23 cellular contexts compared by ENCODE assay signal in the genomic region with DNA sequence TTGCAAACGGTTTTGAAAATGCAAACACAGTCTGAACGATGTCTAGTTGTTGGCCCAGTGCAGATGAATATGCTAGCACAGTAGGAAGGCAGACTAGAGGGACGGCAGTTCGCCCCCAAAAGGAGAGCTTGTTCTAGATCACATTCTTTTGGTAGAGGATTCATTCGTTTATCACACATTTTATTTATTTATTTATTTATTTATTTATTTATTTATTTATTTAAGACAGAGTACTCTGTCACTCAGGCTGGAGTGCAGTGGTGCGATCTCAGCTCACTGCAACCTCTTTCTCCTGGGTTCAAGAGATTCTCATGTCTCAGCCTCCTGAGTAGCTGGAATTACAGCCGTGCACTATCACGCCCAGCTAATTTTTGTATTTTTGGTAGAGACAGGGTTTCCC. TPM values are rescaled to one million over a fixed set of nuclear protein-coding genes. Genes with fewer than 3 reads are reported as not detected.
A peak's percentile ranks its signal among the peaks of the same experiment; 100 is the strongest.
DNase-seq lines count a peak whose midpoint lies in the region; ATAC-seq lines count a peak whose summit lies in the region.
"Had no signal": no experiment of that assay in that cellular context is flagged by ENCODE, and none has a peak within 500 bp of the region (broad histone marks: within the 10 kb centered on the region; RNA-seq: fewer than 3 reads in every experiment).

No MANE protein-coding gene starts in this region.

- H3K36me3 Mint-ChIP-seq in stimulated activated naive CD8-positive, alpha-beta T cell treated with anti-CD3 and anti-CD28 coated beads, Interleukin-15, Interleukin-2, amounts not matched to agents 100 ng/mL and 50 ng/mL, for 24 hours (ENCODE audit: low read depth): peaks cover 5% of the 10 kb centered on the region
- peaks cover 16% of the 10 kb centered on the region for H3K36me3 Mint-ChIP-seq in activated naive CD8-positive, alpha-beta T cell treated with anti-CD3 and anti-CD28 coated beads for 36 hours

- H3K9me3 Mint-ChIP-seq in stimulated activated naive CD8-positive, alpha-beta T cell treated with anti-CD3 and anti-CD28 coated beads, Interleukin-15, Interleukin-2, amounts not matched to agents 100 ng/mL and 50 ng/mL, for 24 hours: peaks cover 8% of the 10 kb centered on the region
- peaks cover 0 to 8% of the 10 kb centered on the region in 2 donors for H3K9me3 Mint-ChIP-seq in stimulated activated naive CD8-positive, alpha-beta T cell treated with anti-CD3 and anti-CD28 coated beads, Interleukin-15, amount 100 ng/mL, for 72 hours
- peaks cover 9% of the 10 kb centered on the region for H3K9me3 Mint-ChIP-seq in activated naive CD8-positive, alpha-beta T cell treated with anti-CD3 and anti-CD28 coated beads for 36 hours

- peaks cover 98% of the 10 kb centered on the region for H3K4me1 Mint-ChIP-seq in stimulated activated naive CD8-positive, alpha-beta T cell treated with anti-CD3 and anti-CD28 coated beads, Interleukin-15, Interleukin-2, amounts not matched to agents 100 ng/mL and 50 ng/mL, for 24 hours (ENCODE audit: low read depth)
- H3K4me1 Mint-ChIP-seq in stimulated activated naive CD8-positive, alpha-beta T cell treated with anti-CD3 and anti-CD28 coated beads, Interleukin-15, amount 100 ng/mL, for 72 hours: peaks cover 92% of the 10 kb centered on the region
- H3K4me1 Mint-ChIP-seq in activated naive CD8-positive, alpha-beta T cell treated with anti-CD3 and anti-CD28 coated beads for 36 hours: peaks cover 93% of the 10 kb centered on the region

- no peaks in the 10 kb centered on the region for H3K27me3 Mint-ChIP-seq in stimulated activated naive CD8-positive, alpha-beta T cell treated with anti-CD3 and anti-CD28 coated beads, Interleukin-15, Interleukin-2, amounts not matched to agents 100 ng/mL and 50 ng/mL, for 24 hours
- H3K27me3 Mint-ChIP-seq in stimulated activated naive CD8-positive, alpha-beta T cell treated with anti-CD3 and anti-CD28 coated beads, Interleukin-15, amount 100 ng/mL, for 72 hours: no peaks in the 10 kb centered on the region
- no peaks in the 10 kb centered on the region for H3K27me3 Mint-ChIP-seq in activated naive CD8-positive, alpha-beta T cell treated with anti-CD3 and anti-CD28 coated beads for 36 hours

- DNase-seq in stimulated activated naive CD8-positive, alpha-beta T cell treated with anti-CD3 and anti-CD28 coated beads, Interleukin-15, amount 100 ng/mL, for 72 hours: no peak
- DNase-seq in NAMALWA (ENCODE audit: low spot score): peak; percentile 36
- DNase-seq in activated naive CD8-positive, alpha-beta T cell treated with anti-CD3 and anti-CD28 coated beads for 36 hours: no peak
- no peak for DNase-seq in head of caudate nucleus
- DNase-seq in activated CD8-positive, alpha-beta memory T cell treated with anti-CD3 and anti-CD28 coated beads, Interleukin-2, amount 50 U/mL, for 4 hours: no peak
- DNase-seq in activated CD4-positive, alpha-beta T cell treated with anti-CD3 and anti-CD28 coated beads for 1 hour: no peak
- DNase-seq: Calu3, DMS79 treated with DMSO at 0.1 percent for 48 hours, Karpas-422, NCI-H1092 treated with DMSO at 0.1 percent for 48 hours, NCI-H1436, NCI-H187, NCI-H2081 treated with DMSO at 0.1 percent for 48 hours, NCI-H2171 treated with DMSO at 0.1 percent for 48 hours, NCI-H748 treated with DMSO at 0.1 percent for 48 hours, PC-9 had no signal

- no peak overlapping the region for H3K4me3 Mint-ChIP-seq in stimulated activated naive CD8-positive, alpha-beta T cell treated with anti-CD3 and anti-CD28 coated beads, Interleukin-15, Interleukin-2, amounts not matched to agents 100 ng/mL and 50 ng/mL, for 24 hours
- no peak overlapping the region for H3K4me3 Mint-ChIP-seq in stimulated activated naive CD8-positive, alpha-beta T cell treated with anti-CD3 and anti-CD28 coated beads, Interleukin-15, amount 100 ng/mL, for 72 hours
- no peak overlapping the region for H3K4me3 Mint-ChIP-seq in activated naive CD8-positive, alpha-beta T cell treated with anti-CD3 and anti-CD28 coated beads for 36 hours

- ATAC-seq in stimulated activated naive CD8-positive, alpha-beta T cell treated with anti-CD3 and anti-CD28 coated beads, Interleukin-15, amount 100 ng/mL, for 72 hours: no peak
- ATAC-seq: HCT116, Right ventricle myocardium inferior had no signal

- H3K27ac Mint-ChIP-seq in stimulated activated naive CD8-positive, alpha-beta T cell treated with anti-CD3 and anti-CD28 coated beads, Interleukin-15, Interleukin-2, amounts not matched to agents 100 ng/mL and 50 ng/mL, for 24 hours: peak overlapping the region; percentile 87
- no peak overlapping the region for H3K27ac Mint-ChIP-seq in stimulated activated naive CD8-positive, alpha-beta T cell treated with anti-CD3 and anti-CD28 coated beads, Interleukin-15, amount 100 ng/mL, for 72 hours
- peak overlapping the region; percentile 85 for H3K27ac Mint-ChIP-seq in activated naive CD8-positive, alpha-beta T cell treated with anti-CD3 and anti-CD28 coated beads for 36 hours

- intact Hi-C loops in head of caudate nucleus (cut with DNase I): no loop called here

RNA-seq across cellular contexts. Expression of a gene that starts 59.4 kb away (rescaled TPM):
- under 1 TPM in 1 of 2 experiments, not detected in 1; 0.37 TPM for total RNA-seq in activated naive CD8-positive, alpha-beta T cell treated with anti-CD3 and anti-CD28 coated beads for 36 hours
- total RNA-seq: Calu3, H4, HT-29, PC-9, Right ventricle myocardium inferior, RPMI7951, SJCRH30 had no signal

Comparison
In these comparisons a context has a peak if more than half of its experiments do, and no peak if none do; other contexts are left out.
1. H3K27ac Mint-ChIP-seq: peak in stimulated activated naive CD8-positive, alpha-beta T cell treated with anti-CD3 and anti-CD28 coated beads, Interleukin-15, Interleukin-2, amounts not matched to agents 100 ng/mL and 50 ng/mL, for 24 hours (single experiment) and activated naive CD8-positive, alpha-beta T cell treated with anti-CD3 and anti-CD28 coated beads for 36 hours (single experiment); none in stimulated activated naive CD8-positive, alpha-beta T cell treated with anti-CD3 and anti-CD28 coated beads, Interleukin-15, amount 100 ng/mL, for 72 hours (0 of 2).